In the genomic region with DNA sequence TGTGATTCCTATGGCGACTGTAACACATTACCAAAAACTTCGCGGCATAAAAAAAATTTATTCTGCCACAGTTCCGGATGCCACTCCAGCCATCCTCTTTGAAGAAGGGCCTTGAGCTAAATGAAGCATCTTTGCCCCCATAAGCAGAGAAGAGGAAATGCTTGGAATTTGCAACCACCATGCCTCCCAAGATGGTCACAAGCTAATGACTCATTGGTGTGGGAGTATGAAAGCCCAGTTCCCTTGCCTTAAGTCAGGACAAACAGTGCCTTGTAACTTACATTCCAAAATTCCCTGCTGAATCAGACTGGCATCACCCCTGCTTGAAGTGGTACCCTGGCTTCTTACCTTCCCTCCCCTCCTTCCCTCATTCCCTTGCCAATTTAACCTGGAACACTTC, we compare ENCODE assay signal across 13 cellular contexts.
DNase-seq lines count a peak whose midpoint lies in the region; ATAC-seq, FAIRE-seq and TF ChIP-seq lines count a peak whose summit lies in the region.
"Had no signal": no experiment of that assay in that cellular context is flagged by ENCODE, and none has a peak within 500 bp of the region (broad histone marks: within the 10 kb centered on the region; RNA-seq: fewer than 3 reads in every experiment).

No MANE protein-coding gene starts in this region.

- H3K27ac Mint-ChIP-seq in astrocyte (ENCODE audit: unreplicated experiment) (peak overlapping the region; percentile 81), nephron progenitor cell (no peak overlapping the region)

- TF ChIP-seq EP300 in suprapubic skin (IDR thresholded peaks at IDR 0.05) = no peak

- H3K4me3 Mint-ChIP-seq in astrocyte (ENCODE audit: unreplicated experiment) (no peak overlapping the region), nephron progenitor cell (no peak overlapping the region)

- H3K36me3 ChIP-seq in astrocyte (ENCODE audit: insufficient read depth, low read length) (no peaks in the 10 kb centered on the region), upper lobe of right lung (no peaks in the 10 kb centered on the region), suprapubic skin (no peaks in the 10 kb centered on the region)

- H3K9me3 ChIP-seq in astrocyte (ENCODE audit: insufficient read depth, low read depth, low read length) = no peaks in the 10 kb centered on the region
- H3K9me3 ChIP-seq in upper lobe of right lung = no peaks in the 10 kb centered on the region
- H3K9me3 ChIP-seq in suprapubic skin = no peaks in the 10 kb centered on the region

- peak; percentile 34 for ATAC-seq in upper lobe of right lung
- ATAC-seq: K562 had no signal

- H3K27me3 Mint-ChIP-seq in astrocyte (ENCODE audit: low read depth, unreplicated experiment) (no peaks in the 10 kb centered on the region), nephron progenitor cell (ENCODE audit: low read depth, poor library complexity) (peaks cover 3% of the 10 kb centered on the region)

- H4K20me1 ChIP-seq in astrocyte (ENCODE audit: insufficient read depth, low read length) = no peaks in the 10 kb centered on the region

- intact Hi-C loops in upper lobe of right lung (cut with DNase I) = no loop called here

- WGBS in suprapubic skin = 75% methylated on average over 4 of the region's 4 CpGs

- H3K36me3 Mint-ChIP-seq in astrocyte (ENCODE audit: low read depth, unreplicated experiment) = no peaks in the 10 kb centered on the region
- H3K36me3 Mint-ChIP-seq in nephron progenitor cell (ENCODE audit: low read depth) = no peaks in the 10 kb centered on the region

- H3K9me3 Mint-ChIP-seq in astrocyte (ENCODE audit: unreplicated experiment) = peaks cover 4% of the 10 kb centered on the region
- peaks cover 4% of the 10 kb centered on the region for H3K9me3 Mint-ChIP-seq in nephron progenitor cell

- H3K4me1 ChIP-seq in astrocyte (ENCODE audit: insufficient read depth, low read length) = no peaks in the 10 kb centered on the region
- no peaks in the 10 kb centered on the region for H3K4me1 ChIP-seq in upper lobe of right lung
- peaks cover 3% of the 10 kb centered on the region for H3K4me1 ChIP-seq in suprapubic skin

- DNase-seq in HTR-8/SVneo (ENCODE audit: insufficient read length, low spot score) (peak; percentile 6), astrocyte (ENCODE audit: low read depth) (peak; percentile 43), hepatic stellate cell (ENCODE audit: low spot score) (peak; percentile 4), upper lobe of right lung (no peak), suprapubic skin (ENCODE audit: low spot score in 2 of 2) (no peak), GDM1 (lab: John Stamatoyannopoulos, UW) (no peak), nephron progenitor cell (no peak)
- DNase-seq in activated CD8-positive, alpha-beta memory T cell treated with anti-CD3 and anti-CD28 coated beads, Interleukin-2, amount 50 U/mL, for 4 hours = no peak
- DNase-seq: activated T-cell treated with anti-CD3 and anti-CD28 coated beads for 4 hours, amygdala, Calu3, head of caudate nucleus had no signal

- TF ChIP-seq POLR2A in suprapubic skin (IDR thresholded peaks at IDR 0.05) = no peak

- H3K4me1 Mint-ChIP-seq in astrocyte (ENCODE audit: low read depth, unreplicated experiment) = peaks cover 8% of the 10 kb centered on the region
- peaks cover 4% of the 10 kb centered on the region for H3K4me1 Mint-ChIP-seq in nephron progenitor cell

- H3K79me2 ChIP-seq in astrocyte (ENCODE audit: insufficient read depth, low read length) = no peaks in the 10 kb centered on the region

- H3K4me3 ChIP-seq in astrocyte (ENCODE audit: insufficient read depth, low read depth, low read length) (no peak overlapping the region), upper lobe of right lung (no peak overlapping the region), suprapubic skin (no peak overlapping the region)
- H3K4me3 ChIP-seq: K562 had no signal

- H3K27me3 ChIP-seq in astrocyte (ENCODE audit: insufficient read depth, low read length) (no peaks in the 10 kb centered on the region), upper lobe of right lung (no peaks in the 10 kb centered on the region), suprapubic skin (no peaks in the 10 kb centered on the region)

- H3K27ac ChIP-seq in astrocyte (ENCODE audit: low read depth, low read length) (no peak overlapping the region), upper lobe of right lung (no peak overlapping the region), suprapubic skin (no peak overlapping the region)

- no peak overlapping the region for H2AFZ ChIP-seq in astrocyte (ENCODE audit: low read depth, low read length)

- no peak for FAIRE-seq in HTR-8/SVneo (lab: Jason Lieb, UNC)
- FAIRE-seq in astrocyte (lab: Jason Lieb, UNC) = peak; percentile 82
- FAIRE-seq: K562 had no signal

- H3K4me2 ChIP-seq in astrocyte (ENCODE audit: low read length) = no peak overlapping the region

- TF ChIP-seq CTCF in astrocyte (IDR thresholded peaks at IDR 0.05; ENCODE audit: insufficient read depth, low read depth, low read length) (no peak), upper lobe of right lung (IDR thresholded peaks at IDR 0.05) (no peak), suprapubic skin (IDR thresholded peaks at IDR 0.05) (no peak), nephron progenitor cell (IDR thresholded peaks at IDR 0.05) (no peak)

- no peak overlapping the region for H3K9ac ChIP-seq in astrocyte (ENCODE audit: low read length)

Comparison
In these comparisons a context has a peak if more than half of its experiments do, and no peak if none do; other contexts are left out.
1. DNase-seq: peak in HTR-8/SVneo (single experiment), astrocyte (single experiment) and hepatic stellate cell (single experiment); none in upper lobe of right lung (single experiment), activated CD8-positive, alpha-beta memory T cell treated with anti-CD3 and anti-CD28 coated beads, Interleukin-2, amount 50 U/mL, for 4 hours (single experiment), suprapubic skin (0 of 2), GDM1 (single experiment) and nephron progenitor cell (single experiment).